In the genomic region with DNA sequence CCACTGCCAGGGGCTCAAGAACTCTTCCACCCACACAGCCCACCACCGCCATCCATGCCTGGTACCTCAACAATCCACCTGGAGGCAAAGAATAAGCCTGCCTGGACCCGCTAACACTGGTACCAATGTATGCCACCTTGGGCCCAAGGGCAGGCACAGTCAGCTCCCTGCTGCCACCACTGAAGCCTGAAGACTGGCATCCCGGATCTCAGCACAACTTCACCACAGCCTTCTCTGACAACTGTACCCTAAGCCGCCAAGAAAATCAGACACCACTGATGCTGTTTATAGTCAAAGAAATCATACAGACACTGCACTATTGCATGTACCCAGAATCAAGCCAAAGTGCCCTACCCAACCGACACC, we compare ENCODE assay signal across 32 cellular contexts. TPM values are rescaled to one million over a fixed set of nuclear protein-coding genes. Genes with fewer than 3 reads are reported as not detected.
"Had no signal": no experiment of that assay in that cellular context is flagged by ENCODE, and none has a peak within 500 bp of the region (broad histone marks: within the 10 kb centered on the region; RNA-seq: fewer than 3 reads in every experiment).

No MANE protein-coding gene starts in this region.

- H3K4me3 Mint-ChIP-seq: dendritic cell treated with granulocyte-macrophage colony-stimulating factor and Interleukin-4, amounts not matched to agents 40 ng/mL and 50 ng/mL, for 4 days; mesothelial cell of epicardium; naive thymus-derived CD4-positive, alpha-beta T cell; nephron; neural progenitor cell; stimulated activated naive B cell treated with anti-CD40 and anti-IgM and Interleukin-4, amounts not matched to agents 10 μg/mL and 1 μg/mL and 100 μg/mL, for 72 hours; stimulated activated naive CD8-positive, alpha-beta T cell treated with anti-CD3 and anti-CD28 coated beads, Interleukin-15, Interleukin-2, amounts not matched to agents 100 ng/mL and 50 ng/mL, for 24 hours had no signal

- H3K4me3 ChIP-seq: colonic mucosa, esophagus muscularis mucosa, gastroesophageal sphincter, heart right ventricle, left lung, mucosa of descending colon, neural progenitor cell, prostate gland, transverse colon, vagina had no signal

- H3K9ac ChIP-seq: neural progenitor cell, parathyroid adenoma had no signal

- H3K27me3 ChIP-seq: colonic mucosa, esophagus muscularis mucosa, foreskin keratinocyte, gastroesophageal sphincter, heart right ventricle, left lung, neural progenitor cell, transverse colon, vagina had no signal

- H3K9me3 ChIP-seq: colonic mucosa, esophagus muscularis mucosa, gastroesophageal sphincter, heart right ventricle, left lung, mucosa of descending colon, prostate gland, transverse colon, vagina had no signal

- H3K9me3 Mint-ChIP-seq: dendritic cell treated with granulocyte-macrophage colony-stimulating factor and Interleukin-4, amounts not matched to agents 40 ng/mL and 50 ng/mL, for 4 days; nephron; neural progenitor cell; stimulated activated naive CD8-positive, alpha-beta T cell treated with anti-CD3 and anti-CD28 coated beads, Interleukin-15, Interleukin-2, amounts not matched to agents 100 ng/mL and 50 ng/mL, for 24 hours had no signal

- FAIRE-seq: endothelial cell of umbilical vein, islet of Langerhans, small intestine had no signal

- H3K27me3 Mint-ChIP-seq: dendritic cell treated with granulocyte-macrophage colony-stimulating factor and Interleukin-4, amounts not matched to agents 40 ng/mL and 50 ng/mL, for 4 days; stimulated activated naive CD8-positive, alpha-beta T cell treated with anti-CD3 and anti-CD28 coated beads, Interleukin-15, Interleukin-2, amounts not matched to agents 100 ng/mL and 50 ng/mL, for 24 hours had no signal

- H3K4me1 Mint-ChIP-seq: mesothelial cell of epicardium; neural progenitor cell; stimulated activated naive B cell treated with anti-CD40 and anti-IgM and Interleukin-4, amounts not matched to agents 10 μg/mL and 1 μg/mL and 100 μg/mL, for 72 hours had no signal

- H3K27ac Mint-ChIP-seq: dendritic cell treated with granulocyte-macrophage colony-stimulating factor and Interleukin-4, amounts not matched to agents 40 ng/mL and 50 ng/mL, for 4 days; mesothelial cell of epicardium; naive thymus-derived CD4-positive, alpha-beta T cell; nephron; neural progenitor cell; stimulated activated naive B cell treated with anti-CD40 and anti-IgM and Interleukin-4, amounts not matched to agents 10 μg/mL and 1 μg/mL and 100 μg/mL, for 72 hours; stimulated activated naive CD8-positive, alpha-beta T cell treated with anti-CD3 and anti-CD28 coated beads, Interleukin-15, Interleukin-2, amounts not matched to agents 100 ng/mL and 50 ng/mL, for 24 hours had no signal

- H2AFZ ChIP-seq: neural progenitor cell, parathyroid adenoma had no signal

- H3K4me2 ChIP-seq: neural progenitor cell had no signal

- ATAC-seq: foreskin keratinocyte; gastroesophageal sphincter; heart right ventricle; left cardiac atrium; left lung; mucosa of descending colon; naive thymus-derived CD4-positive, alpha-beta T cell; right cardiac atrium; stimulated activated naive B cell treated with anti-CD40 and anti-IgM and Interleukin-4, amounts not matched to agents 10 μg/mL and 1 μg/mL and 100 μg/mL, for 72 hours had no signal

- H3K27ac ChIP-seq: colonic mucosa, esophagus muscularis mucosa, foreskin keratinocyte, gastroesophageal sphincter, heart right ventricle, left lung, neural progenitor cell, parathyroid adenoma, prostate gland, transverse colon, vagina had no signal

- DNase-seq: colonic mucosa; effector memory CD4-positive, alpha-beta T cell; foreskin keratinocyte; glutamatergic neuron; heart right ventricle; hippocampal formation; left cardiac atrium; mesenchymal stem cell; mucosa of descending colon; naive thymus-derived CD4-positive, alpha-beta T cell; right cardiac atrium; small intestine; stimulated activated CD4-positive, alpha-beta T cell treated with anti-CD3 and anti-CD28 coated beads, Interleukin-15, amount 100 ng/mL, for 24 hours; stimulated activated CD4-positive, alpha-beta T cell treated with anti-CD3 and anti-CD28 coated beads, Interleukin-2, amount 100 ng/mL, for 48 hours; stimulated activated naive B cell treated with anti-CD40 and anti-IgM and Interleukin-4, amounts not matched to agents 10 μg/mL and 1 μg/mL and 100 μg/mL, for 72 hours; transverse colon had no signal

- H3K36me3 Mint-ChIP-seq: mesothelial cell of epicardium; naive thymus-derived CD4-positive, alpha-beta T cell; neural progenitor cell; stimulated activated naive B cell treated with anti-CD40 and anti-IgM and Interleukin-4, amounts not matched to agents 10 μg/mL and 1 μg/mL and 100 μg/mL, for 72 hours had no signal

- H3K36me3 ChIP-seq: colonic mucosa, esophagus muscularis mucosa, gastroesophageal sphincter, heart right ventricle, left lung, neural progenitor cell, prostate gland, transverse colon, vagina had no signal

- H3K79me2 ChIP-seq: parathyroid adenoma had no signal

- H3K4me1 ChIP-seq: colonic mucosa, foreskin keratinocyte, left lung, neural progenitor cell, parathyroid adenoma, prostate gland, transverse colon, vagina had no signal

RNA-seq across cellular contexts. Expression of a gene that starts 56.3 kb away (rescaled TPM):
- total RNA-seq: endothelial cell of umbilical vein, epithelial cell of proximal tubule, foreskin keratinocyte, kidney epithelial cell had no signal
- polyA plus RNA-seq: endothelial cell of umbilical vein, fibroblast of lung, foreskin keratinocyte had no signal
